19 cellular contexts compared by ENCODE assay signal in genomic region chr14:68402525-68403101, GRCh38.
DNase-seq lines count a peak whose midpoint lies in the region; ATAC-seq and TF ChIP-seq lines count a peak whose summit lies in the region.
"Had no signal": no experiment of that assay in that cellular context is flagged by ENCODE, and none has a peak within 500 bp of the region (broad histone marks: within the 10 kb centered on the region; RNA-seq: fewer than 3 reads in every experiment).

No MANE protein-coding gene starts in this region.

- H3K4me3 Mint-ChIP-seq in Caco-2 (ENCODE audit: unreplicated experiment) (no peak overlapping the region), IgD-negative memory B cell (peak overlapping the region in 3 of 4 donors; percentile 73 to 91 (median 80))
- H3K4me3 Mint-ChIP-seq in T-helper 2 cell treated with Interferon-gamma antibody and Interleukin-4, amounts not matched to agents 5 μg/mL and 100 μg/mL, for 36 hours: no peak overlapping the region
- H3K4me3 Mint-ChIP-seq: activated CD4-positive, alpha-beta T cell treated with anti-CD3 and anti-CD28 coated beads, Interleukin-2, amount 10 ng/mL, durations not matched to agents 24 days and 14 days; activated T-helper 1 cell treated with anti-CD3 and anti-CD28 coated beads, Interleukin-12 subunit alpha, Interleukin-12 subunit beta, Interleukin-2, Interleukin-4 antibody, amounts not matched to agents 30 ng/mL and 10 ng/mL and 1 ng/mL, durations not matched to agents 14 hours and 24 hours and 36 hours; T-helper 1 cell treated with Interleukin-12 subunit alpha and Interleukin-12 subunit beta and Interleukin-4 antibody, amounts not matched to agents 30 μg/mL and 1 μg/mL, for 36 hours had no signal

- TF ChIP-seq CTCF in Caco-2 (IDR thresholded peaks at IDR 0.05; ENCODE audit: insufficient read depth in 1 of 2, low read depth in 1 of 2, low read length in 1 of 2, severe bottlenecking in 1 of 2, unreplicated experiment in 1 of 2) (no peak), spleen (IDR thresholded peaks at IDR 0.05 in 8 of 11, conservative IDR thresholded peaks at IDR 0.05 in 3 of 11) (no peak), body of pancreas (IDR thresholded peaks at IDR 0.05) (no peak)

- no peaks in the 10 kb centered on the region for H3K27me3 ChIP-seq in Caco-2 (replicated peaks; ENCODE audit: control insufficient read depth, insufficient read depth, low read length)
- H3K27me3 ChIP-seq in right cardiac atrium (ENCODE audit: control insufficient read depth, insufficient read depth): no peaks in the 10 kb centered on the region
- H3K27me3 ChIP-seq in spleen (replicated peaks in 1 of 7): no peaks in the 10 kb centered on the region
- no peaks in the 10 kb centered on the region for H3K27me3 ChIP-seq in body of pancreas
- H3K27me3 ChIP-seq: esophagus muscularis mucosa had no signal

- CTCF ChIA-PET in Caco-2 (lab: Charles Lee): no interaction called here

- WGBS in right cardiac atrium: 57% methylated on average over 7 of the region's 7 CpGs
- 48 to 80% (median 61%) methylated on average over 7 of the region's 7 CpGs for WGBS in spleen, 5 donors
- WGBS in body of pancreas, 2 donors: 87 to 91% methylated on average over 7 of the region's 7 CpGs

- H3K36me3 ChIP-seq in Caco-2 (ENCODE audit: control insufficient read depth, insufficient read depth, low read length): no peaks in the 10 kb centered on the region; the same call in 1 of the 2 replicates
- no peaks in the 10 kb centered on the region for H3K36me3 ChIP-seq in spleen
- no peaks in the 10 kb centered on the region for H3K36me3 ChIP-seq in body of pancreas (replicated peaks in 1 of 2; ENCODE audit: insufficient read depth in 1 of 2, low read depth in 2 of 2)
- H3K36me3 ChIP-seq: esophagus muscularis mucosa had no signal

- H3K9me3 ChIP-seq in Caco-2: no peaks in the 10 kb centered on the region
- no peaks in the 10 kb centered on the region for H3K9me3 ChIP-seq in right cardiac atrium (ENCODE audit: control insufficient read depth, low read length)
- H3K9me3 ChIP-seq in spleen: no peaks in the 10 kb centered on the region
- H3K9me3 ChIP-seq in body of pancreas: no peaks in the 10 kb centered on the region
- H3K9me3 ChIP-seq: esophagus muscularis mucosa had no signal

- intact Hi-C loops in Caco-2 (cut with micrococcal nuclease; ENCODE audit: unreplicated experiment): loop anchor here (5.0 kb wide), 1 partner anchor 65 kb away; no protein-coding TSS in a partner anchor
- intact Hi-C loops in right cardiac atrium (cut with DNase I): no loop called here
- intact Hi-C loops in spleen (cut with DNase I; ENCODE audit: low total_unique reads): no loop called here
- intact Hi-C loops in body of pancreas (cut with DNase I): no loop called here

- ATAC-seq in right cardiac atrium (peak in 1 of 2 donors; percentile 28), GM21619 (IDR thresholded peaks at IDR 0.05; ENCODE audit: unreplicated experiment) (no peak), body of pancreas (no peak)

- peaks cover 31% of the 10 kb centered on the region for H3K4me1 Mint-ChIP-seq in Caco-2 (ENCODE audit: low read depth, unreplicated experiment)
- H3K4me1 Mint-ChIP-seq in IgD-negative memory B cell: peaks cover 57 to 79% (median 74%) of the 10 kb centered on the region in 3 donors
- H3K4me1 Mint-ChIP-seq in T-helper 2 cell treated with Interferon-gamma antibody and Interleukin-4, amounts not matched to agents 5 μg/mL and 100 μg/mL, for 36 hours (ENCODE audit: low read depth): peaks cover 8% of the 10 kb centered on the region

- no peak for DNase-seq in Caco-2
- no peak for DNase-seq in right cardiac atrium
- DNase-seq in spleen: no peak
- no peak for DNase-seq in RKO (ENCODE audit: low spot score)
- no peak for DNase-seq in T-helper 2 cell treated with Interferon-gamma antibody and Interleukin-4, amounts not matched to agents 5 μg/mL and 100 μg/mL, for 36 hours (ENCODE audit: low spot score)
- no peak for DNase-seq in body of pancreas
- DNase-seq: activated CD4-positive, alpha-beta T cell treated with anti-CD3 and anti-CD28 coated beads, Interleukin-2, amount 10 ng/mL, durations not matched to agents 24 days and 14 days; AML-193; anterior cingulate cortex; hippocampal formation; left cardiac atrium; NCI-H2029 treated with DMSO at 0.1 percent for 48 hours; NCI-H526 treated with DMSO at 0.1 percent for 48 hours; stimulated activated CD4-positive, alpha-beta T cell treated with anti-CD3 and anti-CD28 coated beads, Interleukin-4, amount 100 ng/mL, for 1 hour had no signal

- H3K4me1 ChIP-seq in Caco-2 (peaks cover 43% of the 10 kb centered on the region), right cardiac atrium (ENCODE audit: control insufficient read depth, insufficient read depth, low read length) (peaks cover 7% of the 10 kb centered on the region), spleen (peaks cover 58 to 100% (median 74%) of the 10 kb centered on the region in 6 donors), body of pancreas (peaks cover 21% of the 10 kb centered on the region)

- H3K36me3 Mint-ChIP-seq in Caco-2 (ENCODE audit: insufficient read depth, unreplicated experiment) (no peaks in the 10 kb centered on the region), IgD-negative memory B cell (peaks cover 6% of the 10 kb centered on the region)
- no peaks in the 10 kb centered on the region for H3K36me3 Mint-ChIP-seq in T-helper 2 cell treated with Interferon-gamma antibody and Interleukin-4, amounts not matched to agents 5 μg/mL and 100 μg/mL, for 36 hours (ENCODE audit: low read depth)

- TF ChIP-seq POLR2A in spleen (IDR thresholded peaks at IDR 0.05) (no peak), body of pancreas (IDR thresholded peaks at IDR 0.05) (no peak)

- no TSS peak for BruUV-seq in Caco-2 (replicated peaks; lab: Mats Ljungman, UMichigan)

- H3K27ac Mint-ChIP-seq in Caco-2 (ENCODE audit: unreplicated experiment) (peak overlapping the region; percentile 73), IgD-negative memory B cell (peak overlapping the region; percentile 76 to 92 (median 84))
- H3K27ac Mint-ChIP-seq in T-helper 2 cell treated with Interferon-gamma antibody and Interleukin-4, amounts not matched to agents 5 μg/mL and 100 μg/mL, for 36 hours: no peak overlapping the region
- H3K27ac Mint-ChIP-seq: activated CD4-positive, alpha-beta T cell treated with anti-CD3 and anti-CD28 coated beads, Interleukin-2, amount 10 ng/mL, durations not matched to agents 24 days and 14 days; activated T-helper 1 cell treated with anti-CD3 and anti-CD28 coated beads, Interleukin-12 subunit alpha, Interleukin-12 subunit beta, Interleukin-2, Interleukin-4 antibody, amounts not matched to agents 30 ng/mL and 10 ng/mL and 1 ng/mL, durations not matched to agents 14 hours and 24 hours and 36 hours; T-helper 1 cell treated with Interleukin-12 subunit alpha and Interleukin-12 subunit beta and Interleukin-4 antibody, amounts not matched to agents 30 μg/mL and 1 μg/mL, for 36 hours had no signal

- POLR2A ChIA-PET in Caco-2 (lab: Charles Lee): interaction anchor here (0.5 kb wide), 1 partner anchor 96 kb away, joined by 5 read pairs; no protein-coding TSS in a partner anchor

- H3K27ac ChIP-seq in right cardiac atrium (ENCODE audit: low read length) (peak overlapping the region; percentile 17), spleen (peak overlapping the region; percentile 52 to 85 (median 78)), body of pancreas (no peak overlapping the region)

- no peak overlapping the region for H3K4me3 ChIP-seq in Caco-2 (ENCODE audit: low read depth, low read length)
- H3K4me3 ChIP-seq in right cardiac atrium (ENCODE audit: low read length): no peak overlapping the region
- H3K4me3 ChIP-seq in spleen: no peak overlapping the region
- H3K4me3 ChIP-seq in body of pancreas: no peak overlapping the region
- H3K4me3 ChIP-seq: esophagus muscularis mucosa had no signal

- H3K27me3 Mint-ChIP-seq in Caco-2 (ENCODE audit: insufficient read depth, unreplicated experiment) (no peaks in the 10 kb centered on the region), IgD-negative memory B cell (no peaks in the 10 kb centered on the region)
- no peaks in the 10 kb centered on the region for H3K27me3 Mint-ChIP-seq in T-helper 2 cell treated with Interferon-gamma antibody and Interleukin-4, amounts not matched to agents 5 μg/mL and 100 μg/mL, for 36 hours (ENCODE audit: low read depth)
- H3K27me3 Mint-ChIP-seq: activated CD4-positive, alpha-beta T cell treated with anti-CD3 and anti-CD28 coated beads, Interleukin-2, amount 10 ng/mL, durations not matched to agents 24 days and 14 days had no signal

- no peaks in the 10 kb centered on the region for H3K9me3 Mint-ChIP-seq in Caco-2 (ENCODE audit: unreplicated experiment)
- no peaks in the 10 kb centered on the region for H3K9me3 Mint-ChIP-seq in IgD-negative memory B cell
- H3K9me3 Mint-ChIP-seq in T-helper 2 cell treated with Interferon-gamma antibody and Interleukin-4, amounts not matched to agents 5 μg/mL and 100 μg/mL, for 36 hours: no peaks in the 10 kb centered on the region
- H3K9me3 Mint-ChIP-seq: activated CD4-positive, alpha-beta T cell treated with anti-CD3 and anti-CD28 coated beads, Interleukin-2, amount 10 ng/mL, durations not matched to agents 24 days and 14 days; activated T-helper 1 cell treated with anti-CD3 and anti-CD28 coated beads, Interleukin-12 subunit alpha, Interleukin-12 subunit beta, Interleukin-2, Interleukin-4 antibody, amounts not matched to agents 30 ng/mL and 10 ng/mL and 1 ng/mL, durations not matched to agents 14 hours and 24 hours and 36 hours; T-helper 1 cell treated with Interleukin-12 subunit alpha and Interleukin-12 subunit beta and Interleukin-4 antibody, amounts not matched to agents 30 μg/mL and 1 μg/mL, for 36 hours had no signal

Comparison
In these comparisons a context has a peak if more than half of its experiments do, and no peak if none do; other contexts are left out.
1. H3K4me3 Mint-ChIP-seq: peak in IgD-negative memory B cell (3 of 4); none in Caco-2 (single experiment) and T-helper 2 cell treated with Interferon-gamma antibody and Interleukin-4, amounts not matched to agents 5 μg/mL and 100 μg/mL, for 36 hours (single experiment).
2. H3K27ac ChIP-seq: peak in right cardiac atrium (single experiment) and spleen (8 of 8); none in body of pancreas (0 of 4).